ENCODE assay signal across 10 cellular contexts in genomic region chr10:13668126-13668525, GRCh38.
"Had no signal": no experiment of that assay in that cellular context is flagged by ENCODE, and none has a peak within 500 bp of the region (broad histone marks: within the 10 kb centered on the region; RNA-seq: fewer than 3 reads in every experiment).

No MANE protein-coding gene starts in this region.

- H3K4me3 ChIP-seq: lower lobe of right lung, right atrium auricular region, SJCRH30, upper lobe of left lung had no signal

- H3K4me1 ChIP-seq: lower lobe of right lung, parathyroid adenoma, right atrium auricular region had no signal

- H2AFZ ChIP-seq: parathyroid adenoma had no signal

- DNase-seq: activated gamma-delta T cell; activated T-cell treated with anti-CD3 and anti-CD28 coated beads, Interleukin-2, amount 50 U/mL, for 1 hour; cortex of kidney; lower lobe of right lung; natural killer cell; stimulated activated CD4-positive, alpha-beta T cell treated with anti-CD3 and anti-CD28 coated beads, Interleukin-1b, Interleukin-23, amount 100 ng/mL, for 48 hours; upper lobe of left lung had no signal

- H3K79me2 ChIP-seq: parathyroid adenoma had no signal

- H3K9me3 ChIP-seq: lower lobe of right lung, right atrium auricular region, SJCRH30, upper lobe of left lung had no signal

- H3K27ac ChIP-seq: lower lobe of right lung, parathyroid adenoma, right atrium auricular region, SJCRH30 had no signal

- H3K9ac ChIP-seq: parathyroid adenoma had no signal

- H3K27me3 ChIP-seq: right atrium auricular region, SJCRH30, upper lobe of left lung had no signal
